ENCODE assay signal across 8 cellular contexts in genomic region chr2:5691659-5692529, GRCh38. TPM values are rescaled to one million over a fixed set of nuclear protein-coding genes. Genes with fewer than 3 reads are reported as not detected.
DNase-seq lines count a peak whose midpoint lies in the region; ATAC-seq and TF ChIP-seq lines count a peak whose summit lies in the region.

Gene SOX11 (plus strand): TSS chr2:5692384. CDS start chr2:5692722, 338 bp downstream.

- H3K9me3 ChIP-seq in skeletal muscle satellite cell (replicated peaks; ENCODE audit: low read length): no peaks in the 10 kb centered on the region

- intact Hi-C loops in left ventricle myocardium superior (cut with micrococcal nuclease): no loop called here

- no peaks in the 10 kb centered on the region for H3K36me3 ChIP-seq in skeletal muscle satellite cell (ENCODE audit: insufficient read depth, low read length)

- peak; percentile 56 for ATAC-seq in left ventricle myocardium superior
- no peak for ATAC-seq in HG03108 (IDR thresholded peaks at IDR 0.05; ENCODE audit: unreplicated experiment)
- no peak for ATAC-seq in HG03045 (IDR thresholded peaks at IDR 0.05; ENCODE audit: unreplicated experiment)
- ATAC-seq in GM21619 (IDR thresholded peaks at IDR 0.05; ENCODE audit: unreplicated experiment): no peak

- peak within 1 kb of the TSS; percentile 95 for H3K4me2 ChIP-seq in skeletal muscle satellite cell (ENCODE audit: low read length)

- TF ChIP-seq CTCF in VCaP (conservative IDR thresholded peaks at IDR 0.05): peak; percentile 50

- H3K27ac ChIP-seq in VCaP: peak within 1 kb of the TSS; percentile 9; the same call in 1 of the 2 replicates

- H3K4me3 ChIP-seq in skeletal muscle satellite cell (ENCODE audit: low read length): peak within 1 kb of the TSS; percentile 94

- H3K9ac ChIP-seq in skeletal muscle satellite cell (ENCODE audit: low read depth, low read length): peak within 1 kb of the TSS; percentile 90

- peak; percentile 38 for DNase-seq in activated CD4-positive, alpha-beta T cell treated with anti-CD3 and anti-CD28 coated beads for 48 hours
- DNase-seq in activated CD4-positive, alpha-beta T cell treated with anti-CD3 and anti-CD28 coated beads, Interleukin-2, amount 50 U/mL, for 4 hours: no peak
- peak; percentile 35 for DNase-seq in left ventricle myocardium superior

- H3K4me1 ChIP-seq in skeletal muscle satellite cell (ENCODE audit: control insufficient read depth, insufficient read depth, low read length): no peaks in the 10 kb centered on the region

- no peaks in the 10 kb centered on the region for H3K27me3 ChIP-seq in skeletal muscle satellite cell (ENCODE audit: control insufficient read depth, insufficient read depth, low read length)

RNA-seq across cellular contexts. Expression of gene SOX11, which starts in this region (rescaled TPM):
- 0.10 TPM for total RNA-seq in left ventricle myocardium superior
- 0.25 and 4.2 TPM in 2 replicates for total RNA-seq in skeletal muscle satellite cell (2012; rRNA removed)

Comparison
In these comparisons a context has a peak if more than half of its experiments do, and no peak if none do; other contexts are left out.
1. Peak in DNase-seq and ATAC-seq in left ventricle myocardium superior; RNA of the gene not detected or under 1 TPM.